13 cellular contexts compared by ENCODE assay signal in the genomic region with DNA sequence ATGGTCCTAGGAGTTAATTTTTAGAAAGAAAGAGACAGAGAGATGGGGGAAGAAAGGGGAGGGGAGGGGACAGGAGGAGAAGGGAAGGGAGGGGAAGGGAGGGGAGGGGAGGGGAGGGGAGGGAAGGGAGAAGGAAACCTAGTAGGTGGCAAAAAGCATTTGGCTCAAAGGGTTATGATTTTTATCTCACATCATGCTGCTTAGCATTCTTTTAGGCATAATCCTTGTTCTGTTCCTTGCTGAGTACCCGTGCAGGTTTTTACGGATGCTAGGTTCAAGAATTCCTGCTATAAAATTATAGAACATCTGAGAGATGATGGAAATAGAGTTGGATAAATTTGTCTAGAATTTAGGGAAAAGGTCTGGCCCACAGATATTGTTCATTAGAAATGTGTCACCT.
"Had no signal": no experiment of that assay in that cellular context is flagged by ENCODE, and none has a peak within 500 bp of the region (broad histone marks: within the 10 kb centered on the region; RNA-seq: fewer than 3 reads in every experiment).

No MANE protein-coding gene starts in this region.

- ATAC-seq: foreskin keratinocyte, heart left ventricle, left colon, WTC11 had no signal

- DNase-seq: activated naive CD4-positive, alpha-beta T cell; aorta; esophagus squamous epithelium; foreskin keratinocyte; heart left ventricle; left colon; naive B cell; transverse colon had no signal

- H3K4me3 ChIP-seq: breast epithelium, esophagus squamous epithelium, heart left ventricle, lung, skin epidermis, transverse colon had no signal

- H3K9me3 ChIP-seq: breast epithelium, esophagus squamous epithelium, heart left ventricle, neutrophil, transverse colon had no signal

- H3K36me3 Mint-ChIP-seq: naive B cell, WTC11 had no signal

- H3K4me1 Mint-ChIP-seq: naive B cell had no signal

- H3K4me3 Mint-ChIP-seq: WTC11 had no signal

- H3K27ac Mint-ChIP-seq: naive B cell, WTC11 had no signal

- H3K27me3 ChIP-seq: breast epithelium, foreskin keratinocyte, neutrophil had no signal

- H3K27ac ChIP-seq: breast epithelium, esophagus squamous epithelium, foreskin keratinocyte, heart left ventricle, neutrophil, transverse colon had no signal

- H3K9me3 Mint-ChIP-seq: naive B cell, WTC11 had no signal

- H3K4me1 ChIP-seq: breast epithelium, esophagus squamous epithelium, heart left ventricle, transverse colon had no signal

- H3K36me3 ChIP-seq: breast epithelium, esophagus squamous epithelium, heart left ventricle, neutrophil, transverse colon had no signal
